ENCODE assay signal across 10 cellular contexts in the genomic region with DNA sequence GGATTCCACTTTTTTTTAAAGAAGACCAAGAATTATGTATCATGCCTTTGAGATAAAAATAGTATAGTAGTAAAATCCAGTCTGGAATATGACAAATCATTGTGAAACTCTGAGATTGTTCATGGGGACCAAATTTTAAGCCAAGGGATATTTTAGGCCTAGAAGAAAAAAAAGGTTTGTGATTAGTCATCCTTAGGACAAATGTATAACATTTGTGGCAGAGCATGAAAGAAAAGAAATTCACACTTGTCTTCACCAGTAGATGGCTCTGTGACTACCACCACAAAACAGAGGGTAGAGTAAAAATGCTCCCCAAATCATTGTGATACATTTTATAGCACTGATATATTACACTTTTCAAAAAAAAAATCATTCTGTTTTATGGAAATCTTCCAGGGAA.
DNase-seq lines count a peak whose midpoint lies in the region; ATAC-seq and TF ChIP-seq lines count a peak whose summit lies in the region.
"Had no signal": no experiment of that assay in that cellular context is flagged by ENCODE, and none has a peak within 500 bp of the region (broad histone marks: within the 10 kb centered on the region; RNA-seq: fewer than 3 reads in every experiment).

No MANE protein-coding gene starts in this region.

- no peaks in the 10 kb centered on the region for H3K4me1 ChIP-seq in breast epithelium
- H3K4me1 ChIP-seq: spleen had no signal

- TF ChIP-seq POLR2A in breast epithelium (IDR thresholded peaks at IDR 0.05), result no peak

- POLR2A ChIA-PET in MCF 10A (lab: Yijun Ruan, JAX), result no interaction called here

- no peaks in the 10 kb centered on the region for H3K9me3 ChIP-seq in breast epithelium
- H3K9me3 ChIP-seq: spleen had no signal

- DNase-seq in MCF 10A (ENCODE audit: unreplicated experiment) (peak; percentile 62), breast epithelium (ENCODE audit: low spot score in 2 of 2) (no peak), NCI-H2081 treated with DMSO at 0.1 percent for 48 hours (lab: John Stamatoyannopoulos, UW) (peak; percentile 16), epidermal melanocyte (ENCODE audit: insufficient read length, low spot score) (peak; percentile 28), superior temporal gyrus (ENCODE audit: extremely low spot score) (peak; percentile 64), NCI-H128 (lab: John Stamatoyannopoulos, UW; ENCODE audit: unreplicated experiment) (no peak), Right ventricle myocardium inferior (ENCODE audit: missing footprints) (no peak), NOMO-1 treated with DMSO at 0.1 percent for 48 hours (lab: John Stamatoyannopoulos, UW; ENCODE audit: unreplicated experiment) (no peak)
- DNase-seq: activated CD4-positive, alpha-beta T cell treated with anti-CD3 and anti-CD28 coated beads for 36 hours; spleen had no signal

- peaks cover 78% of the 10 kb centered on the region for H3K27me3 Mint-ChIP-seq in MCF 10A (ENCODE audit: insufficient read depth, unreplicated experiment)
- H3K27me3 Mint-ChIP-seq: activated CD4-positive, alpha-beta T cell treated with anti-CD3 and anti-CD28 coated beads for 36 hours had no signal

- BruUV-seq in MCF 10A (replicated peaks; lab: Mats Ljungman, UMichigan), result no TSS peak

- peak; percentile 54 for TF ChIP-seq CTCF in MCF 10A (IDR thresholded peaks at IDR 0.05; ENCODE audit: unreplicated experiment)
- no peak for TF ChIP-seq CTCF in breast epithelium (IDR thresholded peaks at IDR 0.05)

- H3K27ac Mint-ChIP-seq in MCF 10A (ENCODE audit: low read depth, unreplicated experiment), result no peak overlapping the region
- H3K27ac Mint-ChIP-seq: activated CD4-positive, alpha-beta T cell treated with anti-CD3 and anti-CD28 coated beads for 36 hours had no signal

- intact Hi-C loops in MCF 10A (cut with micrococcal nuclease), result no loop called here
- intact Hi-C loops in breast epithelium (cut with DNase I; ENCODE audit: low total_unique reads), result no loop called here
- intact Hi-C loops in Right ventricle myocardium inferior (cut with DNase I), result no loop called here

- no peaks in the 10 kb centered on the region for H3K4me1 Mint-ChIP-seq in MCF 10A (ENCODE audit: insufficient read depth, unreplicated experiment)
- H3K4me1 Mint-ChIP-seq: activated CD4-positive, alpha-beta T cell treated with anti-CD3 and anti-CD28 coated beads for 36 hours had no signal

- H3K27ac ChIP-seq in breast epithelium, result no peak overlapping the region
- H3K27ac ChIP-seq: spleen had no signal

- no peak for ATAC-seq in Right ventricle myocardium inferior
- ATAC-seq: activated CD4-positive, alpha-beta T cell treated with anti-CD3 and anti-CD28 coated beads for 36 hours had no signal

- H3K36me3 Mint-ChIP-seq in MCF 10A (ENCODE audit: insufficient read depth, unreplicated experiment), result no peaks in the 10 kb centered on the region

- CTCF ChIA-PET in MCF 10A (lab: Yijun Ruan, JAX), result interaction anchor here (0.9 to 2.7 kb wide), 3 partner anchors 8 to 36 kb away, joined by 3 to 8 read pairs (median 3); no protein-coding TSS in a partner anchor

- H3K36me3 ChIP-seq in breast epithelium, result no peaks in the 10 kb centered on the region
- H3K36me3 ChIP-seq: spleen had no signal

- H3K4me3 ChIP-seq in breast epithelium, result no peak overlapping the region
- H3K4me3 ChIP-seq: spleen had no signal

- no peaks in the 10 kb centered on the region for H3K27me3 ChIP-seq in breast epithelium
- H3K27me3 ChIP-seq: spleen had no signal

- H3K4me3 Mint-ChIP-seq in MCF 10A (ENCODE audit: unreplicated experiment), result no peak overlapping the region
- H3K4me3 Mint-ChIP-seq: activated CD4-positive, alpha-beta T cell treated with anti-CD3 and anti-CD28 coated beads for 36 hours had no signal

- H3K9me3 Mint-ChIP-seq in MCF 10A (ENCODE audit: unreplicated experiment), result no peaks in the 10 kb centered on the region

Comparison
In these comparisons a context has a peak if more than half of its experiments do, and no peak if none do; other contexts are left out.
1. DNase-seq: peak in MCF 10A (single experiment), NCI-H2081 treated with DMSO at 0.1 percent for 48 hours (single experiment), epidermal melanocyte (single experiment) and superior temporal gyrus (single experiment); none in breast epithelium (0 of 2), NCI-H128 (single experiment), Right ventricle myocardium inferior (single experiment) and NOMO-1 treated with DMSO at 0.1 percent for 48 hours (single experiment).